Comparison of ENCODE assay signal across 25 cellular contexts in genomic region chr7:45417268-45417667, GRCh38.
"Had no signal": no experiment of that assay in that cellular context is flagged by ENCODE, and none has a peak within 500 bp of the region (broad histone marks: within the 10 kb centered on the region; RNA-seq: fewer than 3 reads in every experiment).

No MANE protein-coding gene starts in this region.

- H3K27ac Mint-ChIP-seq: effector memory CD8-positive, alpha-beta T cell; naive thymus-derived CD8-positive, alpha-beta T cell; nephron progenitor cell had no signal

- H3K4me1 Mint-ChIP-seq: naive thymus-derived CD8-positive, alpha-beta T cell; nephron progenitor cell had no signal

- H3K4me3 ChIP-seq: esophagus squamous epithelium, heart right ventricle, lower lobe of right lung, prostate gland, right atrium auricular region, smooth muscle cell, suprapubic skin, transverse colon, upper lobe of right lung, vagina had no signal

- DNase-seq: effector memory CD8-positive, alpha-beta T cell; erythroblast; esophagus squamous epithelium; foreskin melanocyte; glutamatergic neuron; heart right ventricle; left ventricle myocardium superior; lower lobe of right lung; naive thymus-derived CD8-positive, alpha-beta T cell; nephron progenitor cell; nucleus accumbens; stimulated activated CD4-positive, alpha-beta T cell treated with anti-CD3 and anti-CD28 coated beads, Interleukin-12 subunit alpha, Interleukin-12 subunit beta, amount 100 ng/mL, for 4 hours; stimulated activated CD4-positive, alpha-beta T cell treated with anti-CD3 and anti-CD28 coated beads, Interleukin-1b, Interleukin-23, amount 100 ng/mL, for 48 hours; stimulated activated CD4-positive, alpha-beta T cell treated with anti-CD3 and anti-CD28 coated beads, Interleukin-4, amount 100 ng/mL, for 1 hour; stimulated activated CD8-positive, alpha-beta memory T cell treated with anti-CD3 and anti-CD28 coated beads, Interleukin-4, amount 100 ng/mL, for 48 hours; stimulated activated naive CD4-positive, alpha-beta T cell; stimulated activated naive CD8-positive, alpha-beta T cell treated with anti-CD3 and anti-CD28 coated beads, Interleukin-15, amount 100 ng/mL, for 72 hours; transverse colon; upper lobe of right lung had no signal

- H3K36me3 Mint-ChIP-seq: naive thymus-derived CD8-positive, alpha-beta T cell had no signal

- ATAC-seq: effector memory CD8-positive, alpha-beta T cell; heart right ventricle; left ventricle myocardium superior; lower lobe of right lung; naive thymus-derived CD8-positive, alpha-beta T cell; sciatic nerve; upper lobe of right lung had no signal

- H3K9me3 Mint-ChIP-seq: effector memory CD8-positive, alpha-beta T cell; nephron progenitor cell had no signal

- H3K4me3 Mint-ChIP-seq: effector memory CD8-positive, alpha-beta T cell; naive thymus-derived CD8-positive, alpha-beta T cell; nephron progenitor cell; stimulated activated naive CD8-positive, alpha-beta T cell treated with anti-CD3 and anti-CD28 coated beads, Interleukin-15, amount 100 ng/mL, for 72 hours had no signal
